ENCODE assay signal across 28 cellular contexts in the genomic region with DNA sequence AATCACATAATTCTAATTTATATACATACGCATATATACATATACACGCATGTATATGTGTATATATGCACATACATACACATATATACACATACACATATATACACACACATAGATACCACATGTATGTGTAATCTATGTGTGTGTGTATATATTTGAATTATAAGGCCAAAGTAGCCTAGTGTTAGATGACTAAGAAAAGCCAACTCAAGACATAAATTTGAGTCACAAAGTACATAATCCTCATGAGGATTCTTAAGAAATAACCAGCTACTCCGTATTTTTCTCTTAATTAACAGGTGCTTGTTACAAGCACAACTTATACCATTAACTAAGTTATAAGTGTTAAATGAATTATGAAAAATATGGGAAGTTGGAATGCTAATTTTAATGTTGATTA.
"Had no signal": no experiment of that assay in that cellular context is flagged by ENCODE, and none has a peak within 500 bp of the region (broad histone marks: within the 10 kb centered on the region; RNA-seq: fewer than 3 reads in every experiment).

No MANE protein-coding gene starts in this region.

- H3K27ac Mint-ChIP-seq: nephron; neural progenitor cell; progenitor cell of endocrine pancreas; stimulated activated effector memory CD8-positive, alpha-beta T cell treated with anti-CD3 and anti-CD28 coated beads, Interleukin-12 subunit alpha, Interleukin-12 subunit beta, amount 100 ng/mL, for 72 hours; stimulated activated naive B cell treated with anti-CD40 and anti-IgM and Interleukin-4, amounts not matched to agents 10 μg/mL and 1 μg/mL and 100 μg/mL, for 72 hours; stimulated activated naive CD8-positive, alpha-beta T cell treated with anti-CD3 and anti-CD28 coated beads, Interleukin-15, Interleukin-2, amounts not matched to agents 100 ng/mL and 50 ng/mL, for 24 hours had no signal

- H3K36me3 ChIP-seq: neural progenitor cell, ovary had no signal

- H3K79me2 ChIP-seq: parathyroid adenoma had no signal

- H3K9ac ChIP-seq: neural progenitor cell, parathyroid adenoma had no signal

- H2AFZ ChIP-seq: neural progenitor cell, parathyroid adenoma had no signal

- H3K9me3 ChIP-seq: ovary, psoas muscle, right lobe of liver, sigmoid colon, stomach, thoracic aorta, thyroid gland, tibial nerve, upper lobe of left lung, vagina had no signal

- H3K4me3 ChIP-seq: neural progenitor cell, ovary, psoas muscle, right lobe of liver, sigmoid colon, stomach, thoracic aorta, thyroid gland, tibial nerve, upper lobe of left lung, vagina had no signal

- H3K27ac ChIP-seq: neural progenitor cell, ovary, parathyroid adenoma, psoas muscle, right lobe of liver, sigmoid colon, stomach, thoracic aorta, thyroid gland, tibial nerve, upper lobe of left lung, vagina had no signal

- H3K4me2 ChIP-seq: neural progenitor cell had no signal

- ATAC-seq: psoas muscle; right cardiac atrium; right lobe of liver; stimulated activated effector memory CD8-positive, alpha-beta T cell treated with anti-CD3 and anti-CD28 coated beads, Interleukin-12 subunit alpha, Interleukin-12 subunit beta, amount 100 ng/mL, for 72 hours; stimulated activated naive B cell treated with anti-CD40 and anti-IgM and Interleukin-4, amounts not matched to agents 10 μg/mL and 1 μg/mL and 100 μg/mL, for 72 hours had no signal

- H3K4me1 ChIP-seq: neural progenitor cell, parathyroid adenoma, psoas muscle, sigmoid colon, thyroid gland, tibial nerve, upper lobe of left lung, vagina had no signal

- H3K9me3 Mint-ChIP-seq: nephron; neural progenitor cell; stimulated activated effector memory CD8-positive, alpha-beta T cell treated with anti-CD3 and anti-CD28 coated beads, Interleukin-12 subunit alpha, Interleukin-12 subunit beta, amount 100 ng/mL, for 72 hours; stimulated activated naive B cell treated with anti-CD40 and anti-IgM and Interleukin-4, amounts not matched to agents 10 μg/mL and 1 μg/mL and 100 μg/mL, for 72 hours; stimulated activated naive CD8-positive, alpha-beta T cell treated with anti-CD3 and anti-CD28 coated beads, Interleukin-15, Interleukin-2, amounts not matched to agents 100 ng/mL and 50 ng/mL, for 24 hours had no signal

- H3K27me3 Mint-ChIP-seq: progenitor cell of endocrine pancreas; stimulated activated naive B cell treated with anti-CD40 and anti-IgM and Interleukin-4, amounts not matched to agents 10 μg/mL and 1 μg/mL and 100 μg/mL, for 72 hours; stimulated activated naive CD8-positive, alpha-beta T cell treated with anti-CD3 and anti-CD28 coated beads, Interleukin-15, Interleukin-2, amounts not matched to agents 100 ng/mL and 50 ng/mL, for 24 hours had no signal

- DNase-seq: occipital lobe; ovary; posterior cingulate gyrus; psoas muscle; right cardiac atrium; right lobe of liver; sigmoid colon; small intestine; stimulated activated CD4-positive, alpha-beta T cell treated with anti-CD3 and anti-CD28 coated beads, Interleukin-15, amount 100 ng/mL, for 24 hours; stimulated activated CD4-positive, alpha-beta T cell treated with anti-CD3 and anti-CD28 coated beads, Interleukin-2, amount 100 ng/mL, for 24 hours; stimulated activated CD4-positive, alpha-beta T cell treated with anti-CD3 and anti-CD28 coated beads, Interleukin-2, amount 100 ng/mL, for 48 hours; stimulated activated CD4-positive, alpha-beta T cell treated with anti-CD3 and anti-CD28 coated beads, Interleukin-4, amount 100 ng/mL, for 24 hours; stimulated activated naive B cell treated with anti-CD40 and anti-IgM and Interleukin-4, amounts not matched to agents 10 μg/mL and 1 μg/mL and 100 μg/mL, for 72 hours; stimulated activated naive CD4-positive, alpha-beta T cell treated with Interleukin-2 at 50 U/mL for 16 hours; stomach; thyroid gland; trophoblast cell; upper lobe of left lung had no signal

- H3K4me3 Mint-ChIP-seq: nephron; neural progenitor cell; stimulated activated effector memory CD8-positive, alpha-beta T cell treated with anti-CD3 and anti-CD28 coated beads, Interleukin-12 subunit alpha, Interleukin-12 subunit beta, amount 100 ng/mL, for 72 hours; stimulated activated naive B cell treated with anti-CD40 and anti-IgM and Interleukin-4, amounts not matched to agents 10 μg/mL and 1 μg/mL and 100 μg/mL, for 72 hours; stimulated activated naive CD8-positive, alpha-beta T cell treated with anti-CD3 and anti-CD28 coated beads, Interleukin-15, Interleukin-2, amounts not matched to agents 100 ng/mL and 50 ng/mL, for 24 hours had no signal

- H3K27me3 ChIP-seq: neural progenitor cell, ovary, right lobe of liver, sigmoid colon, stomach, thyroid gland, tibial nerve, upper lobe of left lung, vagina had no signal

- FAIRE-seq: urothelium cell line had no signal
